Comparison of ENCODE assay signal across 8 cellular contexts in the genomic region with DNA sequence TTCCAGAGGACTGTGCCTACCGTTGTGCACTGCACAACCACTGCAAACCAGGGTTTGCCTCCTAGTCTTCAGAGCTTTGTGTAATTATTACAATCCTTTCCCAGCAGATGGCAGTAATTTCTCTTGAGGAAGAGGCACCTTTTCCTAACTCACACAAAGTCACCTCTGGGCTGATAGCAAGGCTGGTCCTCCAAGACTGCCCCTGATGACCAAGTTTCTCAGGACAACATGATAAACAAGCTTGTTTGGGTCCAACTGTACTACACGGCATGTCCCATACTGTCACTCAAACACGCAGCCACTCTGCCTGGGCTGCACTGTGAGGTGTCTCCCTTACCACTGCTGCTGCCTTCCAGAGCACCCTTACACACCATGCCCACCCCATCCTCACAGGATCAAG. TPM values are rescaled to one million over a fixed set of nuclear protein-coding genes. Genes with fewer than 3 reads are reported as not detected.
A peak's percentile ranks its signal among the peaks of the same experiment; 100 is the strongest.
DNase-seq lines count a peak whose midpoint lies in the region; ATAC-seq and TF ChIP-seq lines count a peak whose summit lies in the region.

No MANE protein-coding gene starts in this region.

- no peaks in the 10 kb centered on the region for H3K36me3 ChIP-seq in SU-DHL-6 (ENCODE audit: low read length)

- no peaks in the 10 kb centered on the region for H3K9me3 ChIP-seq in SU-DHL-6 (ENCODE audit: insufficient read depth, low read length)

- DNase-seq in EH (ENCODE audit: low read depth) (peak; percentile 66), MV-4-11 (lab: John Stamatoyannopoulos, UW) (peak; percentile 65), globus pallidus (ENCODE audit: low spot score) (peak; percentile 17), sciatic nerve (ENCODE audit: low spot score) (no peak), cerebellum (ENCODE audit: low spot score) (no peak), activated gamma-delta T cell (lab: John Stamatoyannopoulos, UW) (no peak)

- H3K27me3 ChIP-seq in SU-DHL-6 (ENCODE audit: low read length), result no peaks in the 10 kb centered on the region

- peak; percentile 28 for TF ChIP-seq CTCF in SU-DHL-6 (IDR thresholded peaks at IDR 0.05; ENCODE audit: insufficient read depth, low read length, poor library complexity, severe bottlenecking)

- H3K9me2 ChIP-seq in SU-DHL-6 (replicated peaks; ENCODE audit: insufficient read depth, low read length), result no peaks in the 10 kb centered on the region

- H3K4me3 ChIP-seq in SU-DHL-6 (ENCODE audit: insufficient read depth, low read length, poor library complexity, severe bottlenecking), result no peak overlapping the region

- no peak overlapping the region for H3K9ac ChIP-seq in SU-DHL-6 (ENCODE audit: low read length)

- H3K4me2 ChIP-seq in SU-DHL-6 (ENCODE audit: low read depth, low read length, poor library complexity, severe bottlenecking), result no peak overlapping the region

- no peaks in the 10 kb centered on the region for H4K20me1 ChIP-seq in SU-DHL-6 (ENCODE audit: low read depth, low read length)

- ATAC-seq in GM21423 (IDR thresholded peaks at IDR 0.05; ENCODE audit: unreplicated experiment), result peak; percentile 52
- peak; percentile 78 for ATAC-seq in sciatic nerve

- intact Hi-C loops in sciatic nerve (cut with DNase I), result loop anchor here (10.0 kb wide), 1 partner anchor 127 kb away; no protein-coding TSS in a partner anchor

- H3F3A ChIP-seq in SU-DHL-6 (ENCODE audit: insufficient read depth), result no peaks in the 10 kb centered on the region

- H2AFZ ChIP-seq in SU-DHL-6 (ENCODE audit: low read depth, low read length, severe bottlenecking), result no peak overlapping the region

- H3K79me2 ChIP-seq in SU-DHL-6 (ENCODE audit: insufficient read depth, low read length), result no peaks in the 10 kb centered on the region

- no peak overlapping the region for H3K27ac ChIP-seq in SU-DHL-6 (ENCODE audit: low read depth, low read length)

RNA-seq across cellular contexts. Expression of a gene that starts 39.3 kb away (rescaled TPM):
- 8.5 TPM for total RNA-seq in sciatic nerve
- total RNA-seq in cerebellum, result 18.0 TPM

Comparison
In these comparisons a context has a peak if more than half of its experiments do, and no peak if none do; other contexts are left out.
1. DNase-seq: peak in EH (single experiment), MV-4-11 (single experiment) and globus pallidus (single experiment); none in sciatic nerve (single experiment), cerebellum (single experiment) and activated gamma-delta T cell (single experiment).